8 cellular contexts compared by ENCODE assay signal in genomic region chr15:58551764-58552504, GRCh38.
DNase-seq lines count a peak whose midpoint lies in the region; TF ChIP-seq lines count a peak whose summit lies in the region.

No MANE protein-coding gene starts in this region.

- peak overlapping the region; percentile 1 to 39 (median 20) for H3K4me3 ChIP-seq in tibial nerve

- TF ChIP-seq CTCF in MCF 10A (IDR thresholded peaks at IDR 0.05; ENCODE audit: unreplicated experiment) (no peak), tibial nerve (IDR thresholded peaks at IDR 0.05) (no peak)

- no peaks in the 10 kb centered on the region for H3K36me3 Mint-ChIP-seq in activated naive CD4-positive, alpha-beta T cell treated with anti-CD3 and anti-CD28 coated beads, Interleukin-2, amount 50 U/mL, for 24 hours
- H3K36me3 Mint-ChIP-seq in MCF 10A (ENCODE audit: insufficient read depth, unreplicated experiment), result no peaks in the 10 kb centered on the region

- no TSS peak for BruUV-seq in MCF 10A (replicated peaks; lab: Mats Ljungman, UMichigan)

- TF ChIP-seq EP300 in tibial nerve (IDR thresholded peaks at IDR 0.05), result peak; percentile 29 to 86

- TF ChIP-seq POLR2A in tibial nerve (IDR thresholded peaks at IDR 0.05), result peak in 1 of 2 donors; percentile 15

- H3K4me1 Mint-ChIP-seq in activated naive CD4-positive, alpha-beta T cell treated with anti-CD3 and anti-CD28 coated beads, Interleukin-2, amount 50 U/mL, for 24 hours, result peaks cover 14% of the 10 kb centered on the region
- peaks cover 28% of the 10 kb centered on the region for H3K4me1 Mint-ChIP-seq in MCF 10A (ENCODE audit: insufficient read depth, unreplicated experiment)

- H3K4me3 Mint-ChIP-seq in activated naive CD4-positive, alpha-beta T cell treated with anti-CD3 and anti-CD28 coated beads, Interleukin-2, amount 50 U/mL, for 24 hours, result no peak overlapping the region
- peak overlapping the region; percentile 59 for H3K4me3 Mint-ChIP-seq in MCF 10A (ENCODE audit: unreplicated experiment)

- no peaks in the 10 kb centered on the region for H3K9me3 Mint-ChIP-seq in activated naive CD4-positive, alpha-beta T cell treated with anti-CD3 and anti-CD28 coated beads, Interleukin-2, amount 50 U/mL, for 24 hours
- H3K9me3 Mint-ChIP-seq in MCF 10A (ENCODE audit: unreplicated experiment), result no peaks in the 10 kb centered on the region

- H3K4me1 ChIP-seq in tibial nerve, result peaks cover 0 to 58% (median 6%) of the 10 kb centered on the region in 4 donors

- CTCF ChIA-PET in MCF 10A (lab: Yijun Ruan, JAX), result interaction anchor here (0.6 to 0.8 kb wide), 2 partner anchors 23 to 322 kb away, joined by 3 read pairs; no protein-coding TSS in a partner anchor

- H3K27me3 ChIP-seq in tibial nerve, result no peaks in the 10 kb centered on the region

- intact Hi-C loops in MCF 10A (cut with micrococcal nuclease), result no loop called here

- H3K36me3 ChIP-seq in tibial nerve, result no peaks in the 10 kb centered on the region

- DNase-seq in activated naive CD4-positive, alpha-beta T cell treated with Interleukin-2 at 50 U/mL for 16 hours, result no peak
- peak; percentile 93 for DNase-seq in MCF 10A (ENCODE audit: unreplicated experiment)
- peak; percentile 62 for DNase-seq in left kidney (ENCODE audit: low read depth, low spot score)
- DNase-seq in tibial nerve (ENCODE audit: low spot score in 2 of 2), result peak in 1 of 2 donors; percentile 48
- no peak for DNase-seq in NCI-H510A (lab: John Stamatoyannopoulos, UW)
- DNase-seq in germinal center (ENCODE audit: low spot score), result no peak
- no peak for DNase-seq in NCI-H1105 (lab: John Stamatoyannopoulos, UW)

- no peaks in the 10 kb centered on the region for H3K27me3 Mint-ChIP-seq in activated naive CD4-positive, alpha-beta T cell treated with anti-CD3 and anti-CD28 coated beads, Interleukin-2, amount 50 U/mL, for 24 hours
- peaks cover 17% of the 10 kb centered on the region for H3K27me3 Mint-ChIP-seq in MCF 10A (ENCODE audit: insufficient read depth, unreplicated experiment)

- no peaks in the 10 kb centered on the region for H3K9me3 ChIP-seq in tibial nerve

- POLR2A ChIA-PET in MCF 10A (lab: Yijun Ruan, JAX), result no interaction called here

- peak overlapping the region; percentile 47 to 94 (median 83) for H3K27ac ChIP-seq in tibial nerve

- WGBS in tibial nerve, 2 donors, result 27 to 28% methylated on average over 23 of the region's 23 CpGs

- peak overlapping the region; percentile 46 for H3K27ac Mint-ChIP-seq in activated naive CD4-positive, alpha-beta T cell treated with anti-CD3 and anti-CD28 coated beads, Interleukin-2, amount 50 U/mL, for 24 hours
- H3K27ac Mint-ChIP-seq in MCF 10A (ENCODE audit: low read depth, unreplicated experiment), result peak overlapping the region; percentile 98

Comparison
In these comparisons a context has a peak if more than half of its experiments do, and no peak if none do; other contexts are left out.
1. DNase-seq: peak in MCF 10A (single experiment) and left kidney (single experiment); none in activated naive CD4-positive, alpha-beta T cell treated with Interleukin-2 at 50 U/mL for 16 hours (single experiment), NCI-H510A (single experiment), germinal center (single experiment) and NCI-H1105 (single experiment).